Comparison of ENCODE assay signal across 9 cellular contexts in genomic region chr6:45801471-45802289, GRCh38.
DNase-seq lines count a peak whose midpoint lies in the region; ATAC-seq and TF ChIP-seq lines count a peak whose summit lies in the region.
"Had no signal": no experiment of that assay in that cellular context is flagged by ENCODE, and none has a peak within 500 bp of the region (broad histone marks: within the 10 kb centered on the region; RNA-seq: fewer than 3 reads in every experiment).

No MANE protein-coding gene starts in this region.

- no peaks in the 10 kb centered on the region for H3K27me3 Mint-ChIP-seq in activated T-cell treated with anti-CD3 and anti-CD28 coated beads, Interleukin-2, amount 50 U/mL, for 4 hours (ENCODE audit: low read depth)

- H3K4me1 ChIP-seq in PC-9 (replicated peaks; ENCODE audit: insufficient read depth), result no peaks in the 10 kb centered on the region

- no peak overlapping the region for H3K4me2 ChIP-seq in PC-9

- peak; percentile 58 for ATAC-seq in HG02588 (IDR thresholded peaks at IDR 0.05; ENCODE audit: unreplicated experiment)
- ATAC-seq in activated T-cell treated with anti-CD3 and anti-CD28 coated beads, Interleukin-2, amount 50 U/mL, for 4 hours, result peak; percentile 90 to 94
- ATAC-seq in HG03457 (IDR thresholded peaks at IDR 0.05; ENCODE audit: unreplicated experiment), result no peak

- H3K4me3 ChIP-seq in WERI-Rb-1 (ENCODE audit: low read depth, low read length), result no peak overlapping the region
- no peak overlapping the region for H3K4me3 ChIP-seq in PC-9

- no peaks in the 10 kb centered on the region for H3K9me3 Mint-ChIP-seq in activated T-cell treated with anti-CD3 and anti-CD28 coated beads, Interleukin-2, amount 50 U/mL, for 4 hours

- TF ChIP-seq CTCF in WERI-Rb-1 (IDR thresholded peaks at IDR 0.05; ENCODE audit: low read depth, low read length) (no peak), PC-9 (conservative IDR thresholded peaks at IDR 0.05) (no peak)

- H3K79me2 ChIP-seq in PC-9 (ENCODE audit: low read depth), result no peaks in the 10 kb centered on the region

- H3K27me3 ChIP-seq in WERI-Rb-1 (ENCODE audit: insufficient read depth, low read depth, severe bottlenecking) (no peaks in the 10 kb centered on the region), PC-9 (ENCODE audit: insufficient read depth, low read depth) (no peaks in the 10 kb centered on the region; the same call in 1 of the 2 replicates)

- H3K27ac ChIP-seq in WERI-Rb-1 (no peak overlapping the region), PC-9 (no peak overlapping the region)
- H3K27ac ChIP-seq: 22Rv1 had no signal

- H3K9me3 ChIP-seq in WERI-Rb-1 (ENCODE audit: severe bottlenecking), result no peaks in the 10 kb centered on the region
- H3K9me3 ChIP-seq in PC-9 (ENCODE audit: insufficient read depth, low read depth), result no peaks in the 10 kb centered on the region; the same call in 1 of the 2 replicates

- H3K4me3 Mint-ChIP-seq in activated T-cell treated with anti-CD3 and anti-CD28 coated beads, Interleukin-2, amount 50 U/mL, for 4 hours, result no peak overlapping the region

- H2AFZ ChIP-seq in PC-9, result no peak overlapping the region

- no peaks in the 10 kb centered on the region for H3K36me3 Mint-ChIP-seq in activated T-cell treated with anti-CD3 and anti-CD28 coated beads, Interleukin-2, amount 50 U/mL, for 4 hours (ENCODE audit: insufficient read depth)

- H3K9me2 ChIP-seq in PC-9 (ENCODE audit: insufficient read depth), result no peaks in the 10 kb centered on the region

- POLR2A ChIA-PET in PC-9 (lab: Charles Lee; ENCODE audit: unreplicated experiment), result no interaction called here

- intact Hi-C loops in PC-9 (cut with micrococcal nuclease; ENCODE audit: unreplicated experiment), result no loop called here

- no TSS peak for BruUV-seq in PC-9 (replicated peaks; lab: Mats Ljungman, UMichigan)

- no peaks in the 10 kb centered on the region for H4K20me1 ChIP-seq in PC-9 (ENCODE audit: insufficient read depth)

- H3K36me3 ChIP-seq in WERI-Rb-1 (no peaks in the 10 kb centered on the region), PC-9 (ENCODE audit: low read depth) (no peaks in the 10 kb centered on the region)

- H3F3A ChIP-seq in PC-9 (ENCODE audit: insufficient read depth, low read depth), result no peaks in the 10 kb centered on the region

- peaks cover 15% of the 10 kb centered on the region for H3K4me1 Mint-ChIP-seq in activated T-cell treated with anti-CD3 and anti-CD28 coated beads, Interleukin-2, amount 50 U/mL, for 4 hours (ENCODE audit: low read depth)

- DNase-seq in NK-92 treated with Interleukin-12 subunit alpha and Interleukin-12 subunit beta, amount 100 ng/mL, for 24 hours (lab: John Stamatoyannopoulos, UW), result peak; percentile 48
- no peak for DNase-seq in NK-92 (lab: John Stamatoyannopoulos, UW; ENCODE audit: unreplicated experiment)
- no peak for DNase-seq in activated T-cell treated with anti-CD3 and anti-CD28 coated beads, Interleukin-2, amount 50 U/mL, for 4 hours
- peak; percentile 45 to 63 (median 49) for DNase-seq in stimulated activated CD4-positive, alpha-beta T cell treated with anti-CD3 and anti-CD28 coated beads, TNF-alpha, amount 100 ng/mL, for 48 hours (ENCODE audit: low read depth in 3 of 3)
- DNase-seq in WERI-Rb-1, result no peak
- DNase-seq in PC-9, result no peak

- CTCF ChIA-PET in PC-9 (lab: Charles Lee), result no interaction called here

Comparison
In these comparisons a context has a peak if more than half of its experiments do, and no peak if none do; other contexts are left out.
1. DNase-seq: peak in NK-92 treated with Interleukin-12 subunit alpha and Interleukin-12 subunit beta, amount 100 ng/mL, for 24 hours (single experiment) and stimulated activated CD4-positive, alpha-beta T cell treated with anti-CD3 and anti-CD28 coated beads, TNF-alpha, amount 100 ng/mL, for 48 hours (3 of 3); none in NK-92 (single experiment), activated T-cell treated with anti-CD3 and anti-CD28 coated beads, Interleukin-2, amount 50 U/mL, for 4 hours (single experiment), WERI-Rb-1 (single experiment) and PC-9 (0 of 2).